ENCODE assay signal across 8 cellular contexts in the genomic region with DNA sequence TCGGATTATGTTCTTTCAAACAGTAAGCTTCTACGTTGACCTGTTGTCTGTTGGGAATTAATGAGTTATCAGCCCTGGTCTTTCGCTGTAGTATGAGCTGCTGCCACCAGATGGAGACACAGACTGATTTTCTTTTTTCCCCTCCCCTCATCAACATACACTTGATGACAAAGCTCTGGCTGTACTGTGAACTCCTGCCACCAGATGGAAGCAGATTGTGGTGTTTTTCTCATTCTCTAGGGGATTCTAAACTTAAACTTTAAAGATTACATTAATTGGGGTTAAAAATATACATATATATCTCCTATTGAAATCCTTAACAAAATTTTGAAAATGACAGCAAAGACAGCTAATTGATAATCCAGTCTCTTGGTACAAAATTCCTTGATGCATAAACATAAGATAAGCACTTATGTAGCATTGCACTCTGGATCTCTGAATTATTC. TPM values are rescaled to one million over a fixed set of nuclear protein-coding genes. Genes with fewer than 3 reads are reported as not detected.
DNase-seq lines count a peak whose midpoint lies in the region; ATAC-seq, FAIRE-seq and TF ChIP-seq lines count a peak whose summit lies in the region.

No MANE protein-coding gene starts in this region.

- peaks cover 0 to 9% of the 10 kb centered on the region in 2 donors for H3K36me3 Mint-ChIP-seq in activated naive CD4-positive, alpha-beta T cell treated with anti-CD3 and anti-CD28 coated beads, Interleukin-2, amount 50 U/mL, for 72 hours

- H3K9me3 ChIP-seq in psoas muscle, result no peaks in the 10 kb centered on the region

- no peak overlapping the region for H3K4me3 ChIP-seq in psoas muscle

- no peak for TF ChIP-seq POLR2A in GM12892 (IDR thresholded peaks at IDR 0.05; ENCODE audit: low read depth, low read length)

- no peaks in the 10 kb centered on the region for H3K4me1 ChIP-seq in psoas muscle

- intact Hi-C loops in head of caudate nucleus (cut with DNase I), result no loop called here
- intact Hi-C loops in psoas muscle (cut with DNase I), result loop anchor here (2.0 to 10.0 kb wide), 3 partner anchors 149 to 209 kb away; no protein-coding TSS in a partner anchor

- DNase-seq in GM12892 (ENCODE audit: insufficient read length) (peak; percentile 52), NCI-H1092 treated with DMSO at 0.1 percent for 48 hours (lab: John Stamatoyannopoulos, UW) (peak; percentile 76), SKM-1 treated with dmso at 0.1 percent for 144 hours (lab: John Stamatoyannopoulos, UW; ENCODE audit: unreplicated experiment) (peak; percentile 59), head of caudate nucleus (peak; percentile 14 to 85 (median 67)), psoas muscle (peak in 1 of 2 donors; percentile 33), cortex of kidney (lab: John Stamatoyannopoulos, UW) (no peak)
- peak in 1 of 2 donors; percentile 44 for DNase-seq in activated naive CD4-positive, alpha-beta T cell treated with anti-CD3 and anti-CD28 coated beads, Interleukin-2, amount 50 U/mL, for 72 hours (ENCODE audit: low spot score in 2 of 2)

- ATAC-seq in HG02642 (IDR thresholded peaks at IDR 0.05; ENCODE audit: poor library complexity, unreplicated experiment), result peak; percentile 84
- peak; percentile 79 to 84 for ATAC-seq in activated naive CD4-positive, alpha-beta T cell treated with anti-CD3 and anti-CD28 coated beads, Interleukin-2, amount 50 U/mL, for 72 hours
- ATAC-seq in psoas muscle, result peak; percentile 89 to 97 (median 94)

- no peak overlapping the region for H3K27ac ChIP-seq in psoas muscle

- TF ChIP-seq CTCF in psoas muscle (IDR thresholded peaks at IDR 0.05), result peak; percentile 96

- 15 to 17% (median 16%) methylated on average over 3 of the region's 3 CpGs for WGBS in psoas muscle, 3 donors

- H3K27ac Mint-ChIP-seq in activated naive CD4-positive, alpha-beta T cell treated with anti-CD3 and anti-CD28 coated beads, Interleukin-2, amount 50 U/mL, for 72 hours, result no peak overlapping the region

- H3K27me3 ChIP-seq in psoas muscle (ENCODE audit: insufficient read depth in 3 of 3, low read length in 2 of 3), result no peaks in the 10 kb centered on the region

- H3K36me3 ChIP-seq in psoas muscle (ENCODE audit: insufficient read depth in 1 of 2, low read depth in 1 of 2), result peaks cover 0 to 23% of the 10 kb centered on the region in 2 donors

- no peaks in the 10 kb centered on the region for H3K9me3 Mint-ChIP-seq in activated naive CD4-positive, alpha-beta T cell treated with anti-CD3 and anti-CD28 coated beads, Interleukin-2, amount 50 U/mL, for 72 hours

- peak; percentile 98 for FAIRE-seq in GM12892 (lab: Jason Lieb, UNC)

RNA-seq across cellular contexts. Expression of a gene that starts 44.8 kb away (rescaled TPM):
- 104 TPM for polyA plus RNA-seq in GM12892 (2012; ENCODE audit: missing spikeins)
- 100 to 1,000 TPM in 1 of 2 donors, 10 to 100 TPM in 1; 38.0 to 105 TPM for total RNA-seq in activated naive CD4-positive, alpha-beta T cell treated with anti-CD3 and anti-CD28 coated beads, Interleukin-2, amount 50 U/mL, for 72 hours
- 10 to 100 TPM; 18.6 to 52.9 (median 33.6) TPM for total RNA-seq in psoas muscle
- polyA plus RNA-seq in psoas muscle, result 10 to 100 TPM; 28.9 to 50.3 (median 45.3) TPM

RNA-seq across cellular contexts. Expression of a gene that starts 46.8 kb away (rescaled TPM):
- polyA plus RNA-seq in GM12892 (2012; ENCODE audit: missing spikeins), result not detected
- 1 to 10 TPM in 1 of 2 donors, under 1 TPM in 1; 0.93 to 1.5 TPM for total RNA-seq in activated naive CD4-positive, alpha-beta T cell treated with anti-CD3 and anti-CD28 coated beads, Interleukin-2, amount 50 U/mL, for 72 hours
- under 1 TPM in 2 of 4 donors, not detected in 2; 0.04 to 0.11 TPM for total RNA-seq in psoas muscle
- polyA plus RNA-seq in psoas muscle, result under 1 TPM in 2 of 3 donors, not detected in 1; 0.01 to 0.04 TPM
